Comparison of ENCODE assay signal across 1 cellular context in the genomic region with DNA sequence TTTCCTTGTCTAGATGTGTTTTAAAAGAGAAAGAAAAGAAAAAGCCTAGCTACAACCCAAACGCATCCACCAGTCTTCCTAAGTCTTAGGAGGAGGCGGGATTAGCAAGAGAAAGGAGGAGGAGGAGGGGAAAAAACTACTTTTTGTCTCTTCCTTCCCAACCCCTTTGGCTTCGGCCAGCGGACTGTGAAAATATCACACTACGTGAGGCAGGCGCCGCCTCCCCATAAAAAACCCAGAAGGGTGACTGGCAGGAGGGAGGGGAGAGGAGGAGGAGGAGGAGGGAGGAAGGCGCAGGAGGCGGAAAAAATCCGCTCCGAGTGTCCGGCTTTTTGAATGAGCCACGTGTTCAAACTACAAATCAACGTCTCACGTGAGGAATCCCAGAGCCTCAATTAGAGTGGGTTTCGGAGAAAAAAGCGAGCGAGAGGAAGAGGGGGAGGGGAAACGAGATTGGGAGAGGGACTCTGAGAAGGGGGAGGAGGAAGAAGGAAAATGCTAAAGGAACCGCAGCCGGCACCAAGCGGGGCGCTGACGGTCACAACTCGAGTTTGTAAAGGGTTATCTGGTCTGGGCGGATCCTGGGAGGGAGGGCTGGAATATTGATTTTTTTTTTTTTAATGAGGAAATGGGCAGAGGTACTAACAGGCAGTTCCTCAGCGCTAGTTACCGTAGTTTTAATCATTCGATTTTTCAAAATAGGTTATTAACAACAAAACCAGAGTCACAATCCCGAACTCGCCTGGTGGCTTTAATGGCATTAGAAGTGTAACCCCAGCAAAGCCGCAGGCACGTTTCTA.
TF ChIP-seq lines count a peak whose summit lies in the region.

Gene IGF2BP3 (minus strand): TSS at position 202 of the 800 bp plus-strand sequence. CDS start 381 bp downstream, outside the sequence.

TF ChIP-seq in K562, 482 proteins besides CTCF, POLR2A, EP300 and RAD21 (continued from another document and continues in another):
- TF ChIP-seq E4F1 (CRISPR knock-in tag; IDR thresholded peaks at IDR 0.05; ENCODE audit: borderline replicate concordance) = no peak
- no peak for TF ChIP-seq ERF (CRISPR knock-in tag; IDR thresholded peaks at IDR 0.05)
- TF ChIP-seq U2AF2 (optimal IDR thresholded peaks at IDR 0.05; ENCODE audit: low read depth, low read length) = no peak
- no peak for TF ChIP-seq HMG20B (CRISPR knock-in tag; IDR thresholded peaks at IDR 0.05)
- no peak for TF ChIP-seq ZNF436 (CRISPR knock-in tag; IDR thresholded peaks at IDR 0.05)
- TF ChIP-seq CHCHD3 (CRISPR knock-in tag; IDR thresholded peaks at IDR 0.05) = 0 out of 2 replicates have a peak, but pooled peaks have one; percentile 70
- peak; percentile 92 for TF ChIP-seq MLLT1 (IDR thresholded peaks at IDR 0.05)
- peak; percentile 97 for TF ChIP-seq ZNF263 (CRISPR knock-in tag; IDR thresholded peaks at IDR 0.05; ENCODE audit: borderline replicate concordance)
- TF ChIP-seq ZNF280B (CRISPR knock-in tag; IDR thresholded peaks at IDR 0.05) = no peak
- TF ChIP-seq PHB (CRISPR knock-in tag; IDR thresholded peaks at IDR 0.05) = no peak
- TF ChIP-seq HOMEZ (CRISPR knock-in tag; IDR thresholded peaks at IDR 0.05) = no peak
- no peak for TF ChIP-seq ZNF224 (CRISPR knock-in tag; IDR thresholded peaks at IDR 0.05)
- peak; percentile 53 for TF ChIP-seq RBBP5 (IDR thresholded peaks at IDR 0.05; ENCODE audit: borderline replicate concordance, insufficient read depth, low read length, poor library complexity, severe bottlenecking)
- TF ChIP-seq CREB3 (tag; conservative IDR thresholded peaks at IDR 0.05; ENCODE audit: low read depth) = no peak; the same call in 1 of the 2 replicates
- no peak for TF ChIP-seq HDAC6 (IDR thresholded peaks at IDR 0.05; ENCODE audit: low read depth, low read length)
- TF ChIP-seq ZNF717 (CRISPR knock-in tag; IDR thresholded peaks at IDR 0.05) = no peak
- TF ChIP-seq ELF2 (CRISPR knock-in tag; IDR thresholded peaks at IDR 0.05) = no peak
- TF ChIP-seq IFI16 (CRISPR knock-in tag; IDR thresholded peaks at IDR 0.05) = no peak
- TF ChIP-seq, protein P1, sequence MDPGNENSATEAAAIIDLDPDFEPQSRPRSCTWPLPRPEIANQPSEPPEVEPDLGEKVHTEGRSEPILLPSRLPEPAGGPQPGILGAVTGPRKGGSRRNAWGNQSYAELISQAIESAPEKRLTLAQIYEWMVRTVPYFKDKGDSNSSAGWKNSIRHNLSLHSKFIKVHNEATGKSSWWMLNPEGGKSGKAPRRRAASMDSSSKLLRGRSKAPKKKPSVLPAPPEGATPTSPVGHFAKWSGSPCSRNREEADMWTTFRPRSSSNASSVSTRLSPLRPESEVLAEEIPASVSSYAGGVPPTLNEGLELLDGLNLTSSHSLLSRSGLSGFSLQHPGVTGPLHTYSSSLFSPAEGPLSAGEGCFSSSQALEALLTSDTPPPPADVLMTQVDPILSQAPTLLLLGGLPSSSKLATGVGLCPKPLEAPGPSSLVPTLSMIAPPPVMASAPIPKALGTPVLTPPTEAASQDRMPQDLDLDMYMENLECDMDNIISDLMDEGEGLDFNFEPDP (CRISPR knock-in tag; IDR thresholded peaks at IDR 0.05) = no peak
- no peak for TF ChIP-seq RHOXF2B (CRISPR knock-in tag; conservative IDR thresholded peaks at IDR 0.05)
- TF ChIP-seq E2F1 (CRISPR knock-in tag; IDR thresholded peaks at IDR 0.05) = no peak
- TF ChIP-seq STAT5A (IDR thresholded peaks at IDR 0.05; ENCODE audit: borderline replicate concordance, low read length) = peak; percentile 83
- peak; percentile 92 for TF ChIP-seq L3MBTL2 (IDR thresholded peaks at IDR 0.05)
- peak; percentile 89 for TF ChIP-seq CREB3L1 (IDR thresholded peaks at IDR 0.05; ENCODE audit: borderline replicate concordance, low read depth)
- TF ChIP-seq DIDO1 (tag; IDR thresholded peaks at IDR 0.05; ENCODE audit: low read depth) = peak; percentile 56; the same call in 1 of the 2 replicates
- TF ChIP-seq ZNF143 (CRISPR knock-in tag; IDR thresholded peaks at IDR 0.05) = no peak
- peak; percentile 81; the same call in 1 of the 2 replicates for TF ChIP-seq ZNF384 (IDR thresholded peaks at IDR 0.05; ENCODE audit: low read depth, low read length)
- no peak for TF ChIP-seq ZHX1 (conservative IDR thresholded peaks at IDR 0.05; ENCODE audit: low read length)
- TF ChIP-seq HIVEP1 (CRISPR knock-in tag; IDR thresholded peaks at IDR 0.05) = no peak
- no peak for TF ChIP-seq SMARCB1 (IDR thresholded peaks at IDR 0.05; ENCODE audit: insufficient read length, low read depth)
- no peak for TF ChIP-seq POLR3G (IDR thresholded peaks at IDR 0.05; ENCODE audit: extremely low read depth, insufficient read length, insufficient replicate concordance)
- no peak for TF ChIP-seq ZKSCAN3 (CRISPR knock-in tag; IDR thresholded peaks at IDR 0.05)
- 0 out of 2 replicates have a peak, but pooled peaks have one; percentile 24 for TF ChIP-seq TAL1 (IDR thresholded peaks at IDR 0.05)
- TF ChIP-seq NR2C1 (IDR thresholded peaks at IDR 0.05) = no peak
- TF ChIP-seq NR2C1 (tag; IDR thresholded peaks at IDR 0.05) = 0 out of 2 replicates have a peak, but pooled peaks have one; percentile 35
- no peak for TF ChIP-seq ARID2 (IDR thresholded peaks at IDR 0.05)
- no peak for TF ChIP-seq PTRF (tag; IDR thresholded peaks at IDR 0.05)
- TF ChIP-seq CEBPZ (IDR thresholded peaks at IDR 0.05; ENCODE audit: borderline replicate concordance, low read depth, low read length) = no peak
